Comparison of ENCODE assay signal across 8 cellular contexts in the genomic region with DNA sequence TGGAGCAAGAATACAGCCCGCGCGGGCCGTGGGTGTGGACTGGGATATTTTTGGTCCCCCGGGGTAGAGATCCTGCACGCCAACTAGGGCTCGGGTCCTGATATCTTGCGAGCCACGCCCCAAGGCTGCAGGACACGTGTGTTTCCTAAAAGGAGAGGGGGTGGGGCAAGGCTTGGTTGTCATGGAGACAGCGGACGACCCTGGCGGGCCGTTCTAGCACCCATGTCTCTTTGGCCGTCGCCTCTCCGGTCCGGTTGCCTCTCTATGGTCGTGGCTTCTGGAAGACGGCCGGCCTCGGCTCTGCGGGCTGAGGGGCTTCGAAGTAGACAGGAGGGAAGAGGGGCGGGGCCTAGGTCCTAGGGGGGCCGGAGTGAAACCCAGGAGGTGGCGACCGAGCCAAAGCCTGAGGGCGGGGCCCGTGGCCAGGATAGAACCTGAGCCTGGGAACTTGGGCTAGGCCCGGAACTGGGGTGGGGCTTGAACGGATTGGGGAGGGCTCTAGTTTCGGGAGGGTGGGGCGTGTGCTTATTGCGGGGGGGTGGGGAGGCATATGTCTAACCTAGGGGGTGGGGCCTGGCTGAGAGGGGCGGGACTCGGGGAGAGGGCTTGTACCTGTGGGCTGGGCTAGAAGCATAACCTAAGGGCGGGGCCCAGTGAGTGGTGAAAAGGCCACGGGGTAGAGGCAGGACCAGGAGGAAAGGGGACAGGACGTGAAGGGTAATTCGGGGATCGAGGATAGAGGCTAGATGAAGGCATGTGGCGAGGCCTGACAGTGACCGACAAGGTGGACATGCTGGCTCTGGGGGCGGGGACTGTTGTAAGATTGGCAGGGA. TPM values are rescaled to one million over a fixed set of nuclear protein-coding genes. Genes with fewer than 3 reads are reported as not detected.
DNase-seq lines count a peak whose midpoint lies in the region; ATAC-seq and TF ChIP-seq lines count a peak whose summit lies in the region.

No MANE protein-coding gene starts in this region.

- no peak for TF ChIP-seq POLR2A in NB4 (IDR thresholded peaks at IDR 0.05; ENCODE audit: extremely low read depth, insufficient read length)
- peak in 1 of 2 donors; percentile 27 for TF ChIP-seq POLR2A in adrenal gland (IDR thresholded peaks at IDR 0.05)
- no peak for TF ChIP-seq POLR2A in upper lobe of left lung (IDR thresholded peaks at IDR 0.05)

- peak overlapping the region; percentile 95 for H3K4me3 Mint-ChIP-seq in progenitor cell of endocrine pancreas (ENCODE audit: low read depth)

- H3K27ac Mint-ChIP-seq in progenitor cell of endocrine pancreas = peak overlapping the region; percentile 93

- TF ChIP-seq CTCF in NB4 (IDR thresholded peaks at IDR 0.05; ENCODE audit: low read depth, low read length) = no peak
- no peak for TF ChIP-seq CTCF in adrenal gland (IDR thresholded peaks at IDR 0.05)
- no peak for TF ChIP-seq CTCF in heart right ventricle (IDR thresholded peaks at IDR 0.05)
- no peak for TF ChIP-seq CTCF in progenitor cell of endocrine pancreas (IDR thresholded peaks at IDR 0.05; ENCODE audit: unreplicated experiment)
- TF ChIP-seq CTCF in upper lobe of left lung (IDR thresholded peaks at IDR 0.05) = peak in 1 of 6 experiments; percentile 7

- H3K4me3 ChIP-seq in NB4 (ENCODE audit: low read depth, low read length) = peak overlapping the region; percentile 65
- peak overlapping the region in 3 of 4 donors; percentile 27 to 72 (median 56) for H3K4me3 ChIP-seq in adrenal gland
- peak overlapping the region; percentile 46 to 99 (median 82) for H3K4me3 ChIP-seq in heart right ventricle
- H3K4me3 ChIP-seq in upper lobe of left lung = peak overlapping the region; percentile 91 to 98 (median 96)

- CTCF ChIA-PET in HEK293T (lab: Yijun Ruan, JAX) = interaction anchor here (0.6 kb wide), 1 partner anchor 42 kb away, joined by 8 read pairs; a partner anchor contains a TSS

- DNase-seq in GM04504 (ENCODE audit: low read depth) (peak; percentile 87), HEK293T (ENCODE audit: extremely low spot score) (peak; percentile 85), NB4 (ENCODE audit: low read depth) (peak; percentile 91), SW480 (ENCODE audit: low spot score) (peak; percentile 95), adrenal gland (peak; percentile 96 to 100 (median 99)), heart right ventricle (peak; percentile 95 to 97), progenitor cell of endocrine pancreas (ENCODE audit: low spot score, unreplicated experiment) (peak; percentile 83), upper lobe of left lung (peak; percentile 94 to 97)

- peaks cover 23% of the 10 kb centered on the region for H3K27me3 Mint-ChIP-seq in progenitor cell of endocrine pancreas

- H3K4me1 ChIP-seq in adrenal gland (replicated peaks in 1 of 2) (peaks cover 27 to 37% of the 10 kb centered on the region in 2 donors), heart right ventricle (peaks cover 7 to 48% (median 24%) of the 10 kb centered on the region in 9 donors), upper lobe of left lung (peaks cover 23 to 55% (median 31%) of the 10 kb centered on the region in 4 donors)

- H3K9me3 Mint-ChIP-seq in progenitor cell of endocrine pancreas (ENCODE audit: low read depth) = no peaks in the 10 kb centered on the region

- peak in 1 of 4 donors; percentile 14 for TF ChIP-seq EP300 in upper lobe of left lung (IDR thresholded peaks at IDR 0.05)

- H3K27ac ChIP-seq in adrenal gland (peak overlapping the region; percentile 65 to 95 (median 83)), heart right ventricle (peak overlapping the region; percentile 82 to 97 (median 96)), upper lobe of left lung (peak overlapping the region; percentile 70 to 90 (median 86))

- no peaks in the 10 kb centered on the region for H3K36me3 ChIP-seq in adrenal gland (replicated peaks in 1 of 2)
- H3K36me3 ChIP-seq in heart right ventricle = peaks cover 0 to 12% (median 0%) of the 10 kb centered on the region in 9 donors
- no peaks in the 10 kb centered on the region for H3K36me3 ChIP-seq in upper lobe of left lung

- peaks cover 13% of the 10 kb centered on the region for H3K4me1 Mint-ChIP-seq in progenitor cell of endocrine pancreas (ENCODE audit: low read depth)

- H3K9me3 ChIP-seq in adrenal gland (replicated peaks in 1 of 3) (no peaks in the 10 kb centered on the region), heart right ventricle (no peaks in the 10 kb centered on the region), upper lobe of left lung (no peaks in the 10 kb centered on the region)

- intact Hi-C loops in adrenal gland (cut with DNase I) = no loop called here
- intact Hi-C loops in heart right ventricle (cut with DNase I) = loop anchor here in 9 of 10 donors (5.0 to 10.0 kb wide), 7 partner anchors 43 to 162 kb away; a partner anchor contains a TSS

- 0 to 1% (median 0%) methylated on average over 23 to 45 of the region's 45 CpGs for WGBS in adrenal gland, 4 donors
- 0% methylated on average over 43 to 45 of the region's 45 CpGs for WGBS in heart right ventricle, 2 donors
- WGBS in upper lobe of left lung, 2 donors = 1 to 2% methylated on average over 10 to 34 of the region's 45 CpGs

- POLR2A ChIA-PET in HEK293T (lab: Yijun Ruan, JAX) = no interaction called here

- ATAC-seq in heart right ventricle = peak; percentile 75 to 87 (median 81)
- peak; percentile 89 to 95 for ATAC-seq in upper lobe of left lung (ENCODE audit: low FRiP score in 2 of 2)

- no peaks in the 10 kb centered on the region for H3K27me3 ChIP-seq in adrenal gland
- H3K27me3 ChIP-seq in heart right ventricle = no peaks in the 10 kb centered on the region
- no peaks in the 10 kb centered on the region for H3K27me3 ChIP-seq in upper lobe of left lung

- H3K36me3 Mint-ChIP-seq in progenitor cell of endocrine pancreas (ENCODE audit: insufficient read depth) = no peaks in the 10 kb centered on the region

TF ChIP-seq in HEK293T, 16 proteins besides CTCF, POLR2A, EP300 and RAD21:
- no peak for TF ChIP-seq NFRKB (IDR thresholded peaks at IDR 0.05)
- no peak for TF ChIP-seq HDGF (IDR thresholded peaks at IDR 0.05; ENCODE audit: borderline replicate concordance)
- no peak for TF ChIP-seq TARDBP (IDR thresholded peaks at IDR 0.05)
- TF ChIP-seq ZNF384 (IDR thresholded peaks at IDR 0.05) = no peak
- no peak for TF ChIP-seq FOXM1 (IDR thresholded peaks at IDR 0.05; ENCODE audit: borderline replicate concordance)
- no peak for TF ChIP-seq LEF1 (IDR thresholded peaks at IDR 0.05; ENCODE audit: borderline replicate concordance)
- no peak for TF ChIP-seq FOXA1 (IDR thresholded peaks at IDR 0.05)
- no peak for TF ChIP-seq SUZ12 (IDR thresholded peaks at IDR 0.05)
- TF ChIP-seq, protein P1, sequence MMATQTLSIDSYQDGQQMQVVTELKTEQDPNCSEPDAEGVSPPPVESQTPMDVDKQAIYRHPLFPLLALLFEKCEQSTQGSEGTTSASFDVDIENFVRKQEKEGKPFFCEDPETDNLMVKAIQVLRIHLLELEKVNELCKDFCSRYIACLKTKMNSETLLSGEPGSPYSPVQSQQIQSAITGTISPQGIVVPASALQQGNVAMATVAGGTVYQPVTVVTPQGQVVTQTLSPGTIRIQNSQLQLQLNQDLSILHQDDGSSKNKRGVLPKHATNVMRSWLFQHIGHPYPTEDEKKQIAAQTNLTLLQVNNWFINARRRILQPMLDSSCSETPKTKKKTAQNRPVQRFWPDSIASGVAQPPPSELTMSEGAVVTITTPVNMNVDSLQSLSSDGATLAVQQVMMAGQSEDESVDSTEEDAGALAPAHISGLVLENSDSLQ (IDR thresholded peaks at IDR 0.05) = peak; percentile 98
- peak; percentile 76 for TF ChIP-seq L3MBTL2 (conservative IDR thresholded peaks at IDR 0.05)
- no peak for TF ChIP-seq SP1 (IDR thresholded peaks at IDR 0.05)
TF ChIP-seq in HEK293T: peak in this region for 2.

RNA-seq across cellular contexts. Expression of a gene that starts 0.7 kb away (rescaled TPM):
- total RNA-seq in adrenal gland (100 to 1,000 TPM in 1 of 8 donors, 10 to 100 TPM in 7; 22.1 to 107 (median 56.8) TPM), heart right ventricle (10 to 100 TPM; 37.1 to 64.5 (median 47.2) TPM), progenitor cell of endocrine pancreas (16.7 and 19.8 TPM in 2 replicates), upper lobe of left lung (10 to 100 TPM; 21.0 to 88.0 (median 30.8) TPM)
- polyA plus RNA-seq in adrenal gland (10 to 100 TPM in 2 of 3 donors, 1 to 10 TPM in 1; 6.8 to 78.8 (median 33.3) TPM), heart right ventricle (10 to 100 TPM; 16.0 to 78.3 TPM)

RNA-seq across cellular contexts. Expression of a gene that starts 8.9 kb away (rescaled TPM):
- total RNA-seq in adrenal gland = 1 to 10 TPM in 2 of 8 donors, under 1 TPM in 3, not detected in 3; 0.41 to 2.7 (median 0.92) TPM
- 1 to 10 TPM in 2 of 3 donors, not detected in 1; 2.6 to 4.8 TPM for polyA plus RNA-seq in adrenal gland
- total RNA-seq in heart right ventricle = under 1 TPM in 4 of 10 donors, not detected in 6; 0.42 to 0.80 (median 0.55) TPM
- 1 to 10 TPM in 1 of 2 donors, not detected in 1; 1.1 TPM for polyA plus RNA-seq in heart right ventricle
- total RNA-seq in progenitor cell of endocrine pancreas = not detected in 2 replicates
- not detected for total RNA-seq in upper lobe of left lung

RNA-seq across cellular contexts. Expression of a gene that starts 21.1 kb away (rescaled TPM):
- 1 to 10 TPM in 7 of 8 donors, under 1 TPM in 1; 0.26 to 8.7 (median 5.7) TPM for total RNA-seq in adrenal gland
- polyA plus RNA-seq in adrenal gland = 1 to 10 TPM in 2 of 3 donors, under 1 TPM in 1; 0.77 to 2.8 (median 1.9) TPM
- under 1 TPM in 2 of 10 donors, not detected in 8; 0.12 to 0.20 TPM for total RNA-seq in heart right ventricle
- polyA plus RNA-seq in heart right ventricle = under 1 TPM in 1 of 2 donors, not detected in 1; 0.03 TPM
- 3.6 and 4.5 TPM in 2 replicates for total RNA-seq in progenitor cell of endocrine pancreas
- under 1 TPM in 1 of 6 donors, not detected in 5; 0.14 TPM for total RNA-seq in upper lobe of left lung

RNA-seq across cellular contexts. Expression of a gene that starts 41.9 kb away (rescaled TPM):
- total RNA-seq in adrenal gland (100 to 1,000 TPM in 7 of 8 donors, 10 to 100 TPM in 1; 80.4 to 181 (median 129) TPM), heart right ventricle (10 to 100 TPM; 16.2 to 45.4 (median 20.6) TPM), progenitor cell of endocrine pancreas (102 and 107 TPM in 2 replicates), upper lobe of left lung (100 to 1,000 TPM in 3 of 6 donors, 10 to 100 TPM in 3; 50.6 to 117 (median 99.7) TPM)
- polyA plus RNA-seq in adrenal gland (100 to 1,000 TPM in 2 of 3 donors, 10 to 100 TPM in 1; 36.1 to 200 (median 134) TPM), heart right ventricle (10 to 100 TPM; 40.7 to 57.6 TPM)

RNA-seq across cellular contexts. Expression of a gene that starts 49.7 kb away (rescaled TPM):
- total RNA-seq in adrenal gland = 100 to 1,000 TPM in 5 of 8 donors, 10 to 100 TPM in 3; 53.3 to 162 (median 105) TPM
- polyA plus RNA-seq in adrenal gland = 100 to 1,000 TPM in 2 of 3 donors, 10 to 100 TPM in 1; 17.4 to 142 (median 132) TPM
- 10 to 100 TPM; 11.7 to 26.8 (median 13.4) TPM for total RNA-seq in heart right ventricle
- 10 to 100 TPM; 38.6 to 50.0 TPM for polyA plus RNA-seq in heart right ventricle
- total RNA-seq in progenitor cell of endocrine pancreas = 50.7 and 56.6 TPM in 2 replicates
- total RNA-seq in upper lobe of left lung = 10 to 100 TPM; 25.1 to 55.2 (median 49.1) TPM

Comparison
In these comparisons a context has a peak if more than half of its experiments do, and no peak if none do; other contexts are left out.
1. Peak in every context shown above with its lines: DNase-seq, ATAC-seq, H3K4me3 ChIP-seq and H3K27ac ChIP-seq.
2. intact Hi-C loops: an anchor here in heart right ventricle (5.0 to 10.0 kb wide); none called in adrenal gland.